1 cellular context compared by ENCODE assay signal in the genomic region with DNA sequence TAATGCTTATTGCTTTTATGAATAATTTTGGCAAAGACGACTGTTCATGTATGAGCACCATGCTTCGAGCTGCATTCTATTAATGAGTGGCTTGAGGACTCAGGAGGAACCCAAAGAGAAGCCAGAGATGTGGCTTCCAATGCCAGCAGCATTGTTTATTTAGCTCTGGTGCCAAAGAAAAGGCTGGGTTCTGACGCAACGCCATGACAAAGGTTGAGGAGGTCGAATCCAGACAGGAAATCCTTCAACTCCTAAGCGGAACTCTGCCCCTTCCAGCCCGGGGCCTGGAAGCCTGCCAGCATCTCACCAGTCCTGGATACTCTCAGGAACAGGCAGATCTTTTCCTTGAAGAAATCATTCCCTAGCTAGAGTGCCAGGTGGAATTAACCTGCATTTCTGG.
TF ChIP-seq lines count a peak whose summit lies in the region.

No MANE protein-coding gene starts in this region.

TF ChIP-seq in A549, 52 proteins besides CTCF, POLR2A, EP300 and RAD21 (continued from another document):
- TF ChIP-seq, protein P1, sequence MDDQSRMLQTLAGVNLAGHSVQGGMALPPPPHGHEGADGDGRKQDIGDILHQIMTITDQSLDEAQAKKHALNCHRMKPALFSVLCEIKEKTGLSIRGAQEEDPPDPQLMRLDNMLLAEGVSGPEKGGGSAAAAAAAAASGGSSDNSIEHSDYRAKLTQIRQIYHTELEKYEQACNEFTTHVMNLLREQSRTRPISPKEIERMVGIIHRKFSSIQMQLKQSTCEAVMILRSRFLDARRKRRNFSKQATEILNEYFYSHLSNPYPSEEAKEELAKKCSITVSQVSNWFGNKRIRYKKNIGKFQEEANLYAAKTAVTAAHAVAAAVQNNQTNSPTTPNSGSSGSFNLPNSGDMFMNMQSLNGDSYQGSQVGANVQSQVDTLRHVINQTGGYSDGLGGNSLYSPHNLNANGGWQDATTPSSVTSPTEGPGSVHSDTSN (IDR thresholded peaks at IDR 0.05) = no peak; the same call in 1 of the 2 replicates
- no peak for TF ChIP-seq HOXA7 (CRISPR knock-in tag; IDR thresholded peaks at IDR 0.05)
- TF ChIP-seq, protein P2, sequence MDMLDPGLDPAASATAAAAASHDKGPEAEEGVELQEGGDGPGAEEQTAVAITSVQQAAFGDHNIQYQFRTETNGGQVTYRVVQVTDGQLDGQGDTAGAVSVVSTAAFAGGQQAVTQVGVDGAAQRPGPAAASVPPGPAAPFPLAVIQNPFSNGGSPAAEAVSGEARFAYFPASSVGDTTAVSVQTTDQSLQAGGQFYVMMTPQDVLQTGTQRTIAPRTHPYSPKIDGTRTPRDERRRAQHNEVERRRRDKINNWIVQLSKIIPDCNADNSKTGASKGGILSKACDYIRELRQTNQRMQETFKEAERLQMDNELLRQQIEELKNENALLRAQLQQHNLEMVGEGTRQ (IDR thresholded peaks at IDR 0.05) = no peak
- TF ChIP-seq RARB (CRISPR knock-in tag; IDR thresholded peaks at IDR 0.05) = no peak
- no peak for TF ChIP-seq HDAC2 (IDR thresholded peaks at IDR 0.05)
- TF ChIP-seq CHD2 (IDR thresholded peaks at IDR 0.05; ENCODE audit: low read length, partially characterized antibody) = no peak
- no peak for TF ChIP-seq KDM5A (IDR thresholded peaks at IDR 0.05)
- TF ChIP-seq CHD4 (IDR thresholded peaks at IDR 0.05; ENCODE audit: borderline replicate concordance) = no peak
- TF ChIP-seq MAFK (IDR thresholded peaks at IDR 0.05; ENCODE audit: partially characterized antibody) = no peak
- TF ChIP-seq CBX2 (IDR thresholded peaks at IDR 0.05; ENCODE audit: borderline replicate concordance, low read depth) = no peak
- TF ChIP-seq HOXB5 (CRISPR knock-in tag; IDR thresholded peaks at IDR 0.05) = no peak
- TF ChIP-seq ZSCAN20 (CRISPR knock-in tag; IDR thresholded peaks at IDR 0.05) = no peak
- TF ChIP-seq, protein P3, sequence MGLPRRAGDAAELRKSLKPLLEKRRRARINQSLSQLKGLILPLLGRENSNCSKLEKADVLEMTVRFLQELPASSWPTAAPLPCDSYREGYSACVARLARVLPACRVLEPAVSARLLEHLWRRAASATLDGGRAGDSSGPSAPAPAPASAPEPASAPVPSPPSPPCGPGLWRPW (IDR thresholded peaks at IDR 0.05) = no peak
- TF ChIP-seq, protein P4, sequence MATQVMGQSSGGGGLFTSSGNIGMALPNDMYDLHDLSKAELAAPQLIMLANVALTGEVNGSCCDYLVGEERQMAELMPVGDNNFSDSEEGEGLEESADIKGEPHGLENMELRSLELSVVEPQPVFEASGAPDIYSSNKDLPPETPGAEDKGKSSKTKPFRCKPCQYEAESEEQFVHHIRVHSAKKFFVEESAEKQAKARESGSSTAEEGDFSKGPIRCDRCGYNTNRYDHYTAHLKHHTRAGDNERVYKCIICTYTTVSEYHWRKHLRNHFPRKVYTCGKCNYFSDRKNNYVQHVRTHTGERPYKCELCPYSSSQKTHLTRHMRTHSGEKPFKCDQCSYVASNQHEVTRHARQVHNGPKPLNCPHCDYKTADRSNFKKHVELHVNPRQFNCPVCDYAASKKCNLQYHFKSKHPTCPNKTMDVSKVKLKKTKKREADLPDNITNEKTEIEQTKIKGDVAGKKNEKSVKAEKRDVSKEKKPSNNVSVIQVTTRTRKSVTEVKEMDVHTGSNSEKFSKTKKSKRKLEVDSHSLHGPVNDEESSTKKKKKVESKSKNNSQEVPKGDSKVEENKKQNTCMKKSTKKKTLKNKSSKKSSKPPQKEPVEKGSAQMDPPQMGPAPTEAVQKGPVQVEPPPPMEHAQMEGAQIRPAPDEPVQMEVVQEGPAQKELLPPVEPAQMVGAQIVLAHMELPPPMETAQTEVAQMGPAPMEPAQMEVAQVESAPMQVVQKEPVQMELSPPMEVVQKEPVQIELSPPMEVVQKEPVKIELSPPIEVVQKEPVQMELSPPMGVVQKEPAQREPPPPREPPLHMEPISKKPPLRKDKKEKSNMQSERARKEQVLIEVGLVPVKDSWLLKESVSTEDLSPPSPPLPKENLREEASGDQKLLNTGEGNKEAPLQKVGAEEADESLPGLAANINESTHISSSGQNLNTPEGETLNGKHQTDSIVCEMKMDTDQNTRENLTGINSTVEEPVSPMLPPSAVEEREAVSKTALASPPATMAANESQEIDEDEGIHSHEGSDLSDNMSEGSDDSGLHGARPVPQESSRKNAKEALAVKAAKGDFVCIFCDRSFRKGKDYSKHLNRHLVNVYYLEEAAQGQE (IDR thresholded peaks at IDR 0.05) = no peak
- TF ChIP-seq ZFP36 (IDR thresholded peaks at IDR 0.05; ENCODE audit: borderline replicate concordance, partially characterized antibody) = no peak
- peak; percentile 60; the same call in 1 of the 2 replicates for TF ChIP-seq ESRRA (IDR thresholded peaks at IDR 0.05; ENCODE audit: borderline replicate concordance, low read length)
- TF ChIP-seq, protein P5, sequence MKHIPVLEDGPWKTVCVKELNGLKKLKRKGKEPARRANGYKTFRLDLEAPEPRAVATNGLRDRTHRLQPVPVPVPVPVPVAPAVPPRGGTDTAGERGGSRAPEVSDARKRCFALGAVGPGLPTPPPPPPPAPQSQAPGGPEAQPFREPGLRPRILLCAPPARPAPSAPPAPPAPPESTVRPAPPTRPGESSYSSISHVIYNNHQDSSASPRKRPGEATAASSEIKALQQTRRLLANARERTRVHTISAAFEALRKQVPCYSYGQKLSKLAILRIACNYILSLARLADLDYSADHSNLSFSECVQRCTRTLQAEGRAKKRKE (CRISPR knock-in tag; IDR thresholded peaks at IDR 0.05; ENCODE audit: low read depth) = no peak
- TF ChIP-seq SREBF2 (IDR thresholded peaks at IDR 0.05) = no peak
- peak; percentile 70 to 92; a peak in 3 of 4 replicates for TF ChIP-seq CEBPB (IDR thresholded peaks at IDR 0.05)
- TF ChIP-seq FOSL2 (IDR thresholded peaks at IDR 0.05) = no peak
- TF ChIP-seq FOSL2 (CRISPR knock-in tag; IDR thresholded peaks at IDR 0.05) = peak; percentile 23; the same call in 1 of the 2 replicates
- no peak for TF ChIP-seq TP53 (CRISPR knock-in tag; IDR thresholded peaks at IDR 0.05)
- no peak for TF ChIP-seq EHF (CRISPR knock-in tag; IDR thresholded peaks at IDR 0.05)
- TF ChIP-seq RFX5 (IDR thresholded peaks at IDR 0.05) = no peak
- no peak for TF ChIP-seq RCOR1 (IDR thresholded peaks at IDR 0.05; ENCODE audit: low read depth, low read length)
